Comparison of ENCODE assay signal across 15 cellular contexts in genomic region chr13:20952838-20953237, GRCh38. TPM values are rescaled to one million over a fixed set of nuclear protein-coding genes. Genes with fewer than 3 reads are reported as not detected.
DNase-seq lines count a peak whose midpoint lies in the region; ATAC-seq, FAIRE-seq and TF ChIP-seq lines count a peak whose summit lies in the region.
"Had no signal": no experiment of that assay in that cellular context is flagged by ENCODE, and none has a peak within 500 bp of the region (broad histone marks: within the 10 kb centered on the region; RNA-seq: fewer than 3 reads in every experiment).

No MANE protein-coding gene starts in this region.

- H3K4me2 ChIP-seq in GM23338 (no peak overlapping the region), H1 (ENCODE audit: insufficient read depth in 1 of 2, low read depth in 2 of 2, low read length in 2 of 2) (no peak overlapping the region), neuronal stem cell (ENCODE audit: insufficient read depth, low read length, poor library complexity, severe bottlenecking) (no peak overlapping the region)

- no peak for TF ChIP-seq RAD21 in H1 (IDR thresholded peaks at IDR 0.05 in 1 of 2, conservative IDR thresholded peaks at IDR 0.05 in 1 of 2; ENCODE audit: low read depth in 2 of 2, low read length in 2 of 2)

- H2BK5ac ChIP-seq in H1 (ENCODE audit: low read depth, low read length) (no peak overlapping the region), neuronal stem cell (ENCODE audit: low read length) (no peak overlapping the region)

- POLR2A ChIA-PET in H1 (lab: Charles Lee; ENCODE audit: partially characterized antibody): interaction anchor here (0.7 to 1.5 kb wide), 5 partner anchors 18 to 223 kb away, joined by 3 to 4 read pairs (median 3); partner anchors contain the start of genes MRPL57, SKA3 and XPO4

- H3K4me3 Mint-ChIP-seq in GM23338: no peak overlapping the region
- H3K4me3 Mint-ChIP-seq in natural killer cell: no peak overlapping the region
- H3K4me3 Mint-ChIP-seq: CD14-positive monocyte; CD4-positive, alpha-beta memory T cell had no signal

- H3K14ac ChIP-seq in H1 (ENCODE audit: insufficient read length) (no peak overlapping the region), neuronal stem cell (ENCODE audit: low read length) (no peak overlapping the region)

- no peaks in the 10 kb centered on the region for H3F3A ChIP-seq in GM23338 (replicated peaks; ENCODE audit: low read depth)

- H2AK5ac ChIP-seq in H1 (ENCODE audit: low read depth, low read length) (no peak overlapping the region), neuronal stem cell (ENCODE audit: low read depth, low read length) (no peak overlapping the region)

- no peak overlapping the region for H3K4ac ChIP-seq in H1 (replicated peaks; ENCODE audit: insufficient read length, low read depth, low read length)
- H3K4ac ChIP-seq in neuronal stem cell (ENCODE audit: low read length): no peak overlapping the region

- H3K4me1 Mint-ChIP-seq in GM23338 (peaks cover 3% of the 10 kb centered on the region), natural killer cell (no peaks in the 10 kb centered on the region)
- H3K4me1 Mint-ChIP-seq: CD4-positive, alpha-beta memory T cell had no signal

- no peaks in the 10 kb centered on the region for H3K27me3 ChIP-seq in GM23338 (ENCODE audit: insufficient read depth)
- H3K27me3 ChIP-seq in H1 (replicated peaks in 1 of 4; ENCODE audit: control insufficient read depth in 3 of 4, extremely low read depth in 1 of 4, insufficient read depth in 3 of 4, low read length in 3 of 4): no peaks in the 10 kb centered on the region
- H3K27me3 ChIP-seq in neuronal stem cell (ENCODE audit: control insufficient read depth in 3 of 3, insufficient read depth in 3 of 3, low read depth in 1 of 3, low read length in 3 of 3): peaks cover 0 to 4% (median 0%) of the 10 kb centered on the region in 3 experiments

- H2BK15ac ChIP-seq in H1 (ENCODE audit: low read length): no peak overlapping the region
- no peak overlapping the region for H2BK15ac ChIP-seq in neuronal stem cell (ENCODE audit: low read length)

- H3K23ac ChIP-seq in H1 (ENCODE audit: insufficient read length) (no peak overlapping the region), neuronal stem cell (ENCODE audit: low read depth, low read length, poor library complexity) (no peak overlapping the region)

- H2AFZ ChIP-seq in GM23338 (peak overlapping the region; percentile 88), H1 (ENCODE audit: low read length) (no peak overlapping the region), neuronal stem cell (ENCODE audit: low read length) (no peak overlapping the region)

- no peak overlapping the region for H3K56ac ChIP-seq in H1 (replicated peaks; ENCODE audit: insufficient read length, low read depth, low read length)

- no peak for ATAC-seq in GM23338
- no peak for ATAC-seq in natural killer cell
- ATAC-seq in HG03342 (IDR thresholded peaks at IDR 0.05; ENCODE audit: unreplicated experiment): no peak
- ATAC-seq: K562 had no signal

- H3K9me3 ChIP-seq in H1 (ENCODE audit: insufficient read depth in 2 of 2, low read depth in 1 of 2, low read length in 1 of 2): no peaks in the 10 kb centered on the region
- no peaks in the 10 kb centered on the region for H3K9me3 ChIP-seq in neuronal stem cell (replicated peaks in 1 of 2; ENCODE audit: control insufficient read depth in 2 of 2, insufficient read depth in 1 of 2, low read depth in 1 of 2, low read length in 2 of 2)
- H3K9me3 ChIP-seq: HAP-1 had no signal

- no peaks in the 10 kb centered on the region for H3K9me2 ChIP-seq in GM23338 (ENCODE audit: insufficient read depth)

- FAIRE-seq in H1 (lab: Jason Lieb, UNC): no peak
- FAIRE-seq: A204.1, K562 had no signal

- H3K27ac ChIP-seq in GM23338 (ENCODE audit: low read depth) (no peak overlapping the region), H1 (ENCODE audit: low read depth, low read length) (no peak overlapping the region), neuronal stem cell (replicated peaks; ENCODE audit: low read length) (no peak overlapping the region)

- H3K9me3 Mint-ChIP-seq in GM23338: no peaks in the 10 kb centered on the region
- H3K9me3 Mint-ChIP-seq in natural killer cell: no peaks in the 10 kb centered on the region
- H3K9me3 Mint-ChIP-seq: CD14-positive monocyte had no signal

- H3K36me3 Mint-ChIP-seq in GM23338 (ENCODE audit: low read depth) (no peaks in the 10 kb centered on the region), natural killer cell (no peaks in the 10 kb centered on the region)
- H3K36me3 Mint-ChIP-seq: CD14-positive monocyte; CD4-positive, alpha-beta memory T cell had no signal

- no peaks in the 10 kb centered on the region for H3K23me2 ChIP-seq in H1 (ENCODE audit: low read depth, low read length)

- no peak for TF ChIP-seq CTCF in GM23338 (conservative IDR thresholded peaks at IDR 0.05; ENCODE audit: low read depth in 2 of 2)
- no peak for TF ChIP-seq CTCF in H1 (IDR thresholded peaks at IDR 0.05; ENCODE audit: control extremely low read depth in 1 of 3, insufficient read depth in 1 of 3, low read depth in 1 of 3, low read length in 3 of 3)
- no peak for TF ChIP-seq CTCF in natural killer cell (IDR thresholded peaks at IDR 0.05)

- H4K8ac ChIP-seq in H1 (ENCODE audit: extremely low read depth, insufficient read depth, low read length) (peak overlapping the region; percentile 57; the same call in 1 of the 2 replicates), neuronal stem cell (ENCODE audit: low read depth, low read length) (no peak overlapping the region)

- H3K18ac ChIP-seq in H1 (ENCODE audit: extremely low read depth, low read length): no peak overlapping the region; the same call in 1 of the 2 replicates
- H3K18ac ChIP-seq in neuronal stem cell (ENCODE audit: low read length): no peak overlapping the region

- H3K36me3 ChIP-seq in GM23338 (ENCODE audit: insufficient read depth) (no peaks in the 10 kb centered on the region), H1 (ENCODE audit: control insufficient read depth in 2 of 4, insufficient read depth in 4 of 4, low read length in 3 of 4) (no peaks in the 10 kb centered on the region), neuronal stem cell (replicated peaks in 1 of 2; ENCODE audit: control insufficient read depth in 2 of 2, insufficient read depth in 2 of 2, low read length in 2 of 2) (no peaks in the 10 kb centered on the region)
- H3K36me3 ChIP-seq: HAP-1 had no signal

- no peak overlapping the region for H4K5ac ChIP-seq in H1 (ENCODE audit: insufficient read length, low read depth, low read length)

- H2BK12ac ChIP-seq in H1 (ENCODE audit: low read depth, low read length) (no peak overlapping the region), neuronal stem cell (ENCODE audit: low read length) (no peak overlapping the region)

- H3K9ac ChIP-seq in H1 (replicated peaks in 1 of 4; ENCODE audit: extremely low read depth in 1 of 4, low read depth in 3 of 4, low read length in 3 of 4) (no peak overlapping the region), neuronal stem cell (ENCODE audit: low read depth, low read length, poor library complexity) (peak overlapping the region; percentile 12)

- H4K20me1 ChIP-seq in GM23338 (replicated peaks; ENCODE audit: insufficient read depth) (no peaks in the 10 kb centered on the region), H1 (replicated peaks in 1 of 2; ENCODE audit: control insufficient read depth in 1 of 2, insufficient read depth in 2 of 2, low read length in 2 of 2) (no peaks in the 10 kb centered on the region)

- H2BK20ac ChIP-seq in H1 (ENCODE audit: low read length): no peak overlapping the region

- CTCF ChIA-PET in H1 (lab: Charles Lee; ENCODE audit: partially characterized antibody): interaction anchor here (1.4 to 1.7 kb wide), 2 partner anchors 10 to 13 kb away, joined by 3 to 6 read pairs; no protein-coding TSS in a partner anchor

- H3K4me1 ChIP-seq in GM23338 (ENCODE audit: insufficient read depth): peaks cover 4% of the 10 kb centered on the region; the same call in 1 of the 2 replicates
- H3K4me1 ChIP-seq in H1 (replicated peaks in 1 of 4; ENCODE audit: control insufficient read depth in 3 of 4, insufficient read depth in 4 of 4, low read length in 3 of 4): no peaks in the 10 kb centered on the region; a peak in 1 of 7 replicates
- peaks cover 0 to 2% of the 10 kb centered on the region in 2 donors for H3K4me1 ChIP-seq in neuronal stem cell (ENCODE audit: control insufficient read depth in 2 of 2, insufficient read depth in 1 of 2, low read depth in 1 of 2, low read length in 2 of 2)
- H3K4me1 ChIP-seq: HAP-1 had no signal

- H4K91ac ChIP-seq in H1 (replicated peaks; ENCODE audit: insufficient read length, low read length) (no peak overlapping the region), neuronal stem cell (ENCODE audit: low read depth, low read length, poor library complexity) (no peak overlapping the region)

- H3K79me1 ChIP-seq in H1 (ENCODE audit: low read depth, low read length) (no peaks in the 10 kb centered on the region), neuronal stem cell (ENCODE audit: low read depth, low read length) (no peaks in the 10 kb centered on the region)

- H3K4me3 ChIP-seq in GM23338: no peak overlapping the region
- no peak overlapping the region for H3K4me3 ChIP-seq in H1 (ENCODE audit: extremely low read depth in 1 of 4, insufficient read depth in 2 of 4, low read depth in 3 of 4, low read length in 4 of 4)
- no peak overlapping the region for H3K4me3 ChIP-seq in neuronal stem cell (ENCODE audit: low read length in 2 of 2)
- H3K4me3 ChIP-seq: HAP-1, K562 had no signal

- TF ChIP-seq POLR2A in H1 (IDR thresholded peaks at IDR 0.05; ENCODE audit: control extremely low read depth in 1 of 2, low read depth in 2 of 2, low read length in 2 of 2): no peak

- intact Hi-C loops in natural killer cell (cut with micrococcal nuclease): no loop called here

- H2BK120ac ChIP-seq in H1 (replicated peaks; ENCODE audit: low read depth, low read length) (no peak overlapping the region), neuronal stem cell (ENCODE audit: low read depth, low read length) (no peak overlapping the region)

- WGBS in H1 (ENCODE audit: extremely low coverage in 1 of 2, insufficient coverage in 1 of 2, insufficient read length in 1 of 2, insufficient replicate concordance in 2 of 2, low coverage in 1 of 2, low lambda C conversion rate in 2 of 2, missing lambda C conversion rate in 1 of 2), 2 experiments: 91% methylated on average over 16 of the region's 16 CpGs; no CpG with 5 or more reads in 1 of the 2 experiments
- WGBS in neuronal stem cell (ENCODE audit: extremely low coverage in 2 of 2, insufficient read length in 2 of 2, insufficient replicate concordance in 1 of 2), 2 donors: no CpG with 5 or more reads among the region's 16 CpGs

- no peaks in the 10 kb centered on the region for H3K79me2 ChIP-seq in GM23338 (replicated peaks; ENCODE audit: insufficient read depth)
- no peaks in the 10 kb centered on the region for H3K79me2 ChIP-seq in H1 (ENCODE audit: control insufficient read depth in 1 of 2, insufficient read depth in 2 of 2, low read length in 2 of 2)

- no peak for TF ChIP-seq EP300 in H1 (IDR thresholded peaks at IDR 0.05; ENCODE audit: borderline replicate concordance in 1 of 2, low read depth in 2 of 2, low read length in 2 of 2)

- no peak overlapping the region for H3K27ac Mint-ChIP-seq in GM23338
- no peak overlapping the region for H3K27ac Mint-ChIP-seq in natural killer cell
- H3K27ac Mint-ChIP-seq: CD14-positive monocyte; CD4-positive, alpha-beta memory T cell had no signal

- H3K27me3 Mint-ChIP-seq in GM23338 (ENCODE audit: insufficient read depth, low read depth, poor library complexity) (peaks cover 9% of the 10 kb centered on the region), natural killer cell (ENCODE audit: low read depth in 2 of 2) (peaks cover 17 to 21% of the 10 kb centered on the region in 2 donors)

- DNase-seq in GM23338 (ENCODE audit: low spot score): no peak
- DNase-seq in H1 (ENCODE audit: low read depth in 1 of 2, low spot score in 2 of 2): no peak
- DNase-seq in neuronal stem cell (ENCODE audit: low spot score): no peak
- no peak for DNase-seq in NCI-H69 (lab: John Stamatoyannopoulos, UW)
- no peak for DNase-seq in natural killer cell
- DNase-seq: AML-193; Calu3; CD4-positive, alpha-beta memory T cell; DMS79 treated with DMSO at 0.1 percent for 48 hours; GF-D8 had no signal

RNA-seq across cellular contexts. Expression of gene XPO4, which starts 50.3 kb away (rescaled TPM):
- 56.7 and 57.8 TPM in 2 replicates for total RNA-seq in GM23338 (2014; rRNA removed; shearing (Covaris generic))
- polyA plus RNA-seq in GM23338 (2016; fragmentation: Nextera tagmentation; extraction: Ambion mirVana): 12.0 and 14.1 TPM in 2 replicates
- 33.3 and 35.5 TPM in 2 replicates for total RNA-seq in H1 (2021; fragmentation: NEBNext Ultra II Directional; extraction: Animal tissue kit (Norgen Biotek cat#: 25700))
- polyA plus RNA-seq in H1 (2011; rRNA removed): 7.3 and 11.9 TPM in 2 replicates
- 13.2 TPM for polyA plus RNA-seq in H1 (2011; cell fraction: cytosol; rRNA removed)
- 8.8 TPM for polyA plus RNA-seq in H1 (2011; cell fraction: nucleus; rRNA removed)
- polyA plus RNA-seq in H1 (2012, experiment 1 of 2): 8.2 to 17.2 TPM (median 11.7 TPM) in 4 replicates
- 0.89 TPM for polyA plus RNA-seq in H1 (2012, experiment 2 of 2)
- 16.3 TPM for polyA plus RNA-seq in H1 (2013, experiment 1 of 2)
- polyA plus RNA-seq in H1 (2013, experiment 2 of 2): 14.2 TPM
- polyA minus RNA-seq in H1 (2011; rRNA and poly(A)+ RNA removed): 38.8 and 55.6 TPM in 2 replicates
- polyA minus RNA-seq in H1 (2011; cell fraction: cytosol; rRNA and poly(A)+ RNA removed): 50.1 TPM
- 36.9 TPM for polyA minus RNA-seq in H1 (2011; cell fraction: nucleus; rRNA and poly(A)+ RNA removed)
- polyA plus RNA-seq in neuronal stem cell (2013, experiment 1 of 2): 9.9 TPM
- polyA plus RNA-seq in neuronal stem cell (2013, experiment 2 of 2): 9.9 TPM
- 10 to 100 TPM; 11.7 to 19.8 (median 19.7) TPM for total RNA-seq in natural killer cell
